Comparison of ENCODE assay signal across 2 cellular contexts in genomic region chr2:46701152-46701551, GRCh38.
TF ChIP-seq lines count a peak whose summit lies in the region.

No MANE protein-coding gene starts in this region.

TF ChIP-seq in HEK293, 187 proteins besides CTCF, POLR2A, EP300 and RAD21 (continued from another document):
- TF ChIP-seq ZNF692 (tag by site-specific recombination; IDR thresholded peaks at IDR 0.05) (0 out of 2 replicates have a peak, but pooled peaks have one; percentile 17), ZNF280C (tag by site-specific recombination; IDR thresholded peaks at IDR 0.05) (no peak), PRDM1 (tag by site-specific recombination; IDR thresholded peaks at IDR 0.05) (peak; percentile 84), ZNF768 (tag by site-specific recombination; IDR thresholded peaks at IDR 0.05) (no peak), ZNF707 (tag by site-specific recombination; IDR thresholded peaks at IDR 0.05) (no peak), ZBTB17 (tag by site-specific recombination; IDR thresholded peaks at IDR 0.05) (0 out of 2 replicates have a peak, but pooled peaks have one; percentile 26), ZSCAN16 (tag by site-specific recombination; IDR thresholded peaks at IDR 0.05) (no peak)
TF ChIP-seq in HEK293: peak in this region for 4.

TF ChIP-seq in K562, 482 proteins besides CTCF, POLR2A, EP300 and RAD21:
- TF ChIP-seq JUND (IDR thresholded peaks at IDR 0.05; ENCODE audit: borderline replicate concordance, low read depth, low read length) (no peak), JUND (tag; IDR thresholded peaks at IDR 0.05; ENCODE audit: borderline replicate concordance, low read depth, low read length) (0 out of 3 replicates have a peak, but pooled peaks have one; percentile 21), FOSL1 (tag; conservative IDR thresholded peaks at IDR 0.05) (peak; percentile 51), KDM1A (IDR thresholded peaks at IDR 0.05) (no peak), BHLHE40 (IDR thresholded peaks at IDR 0.05; ENCODE audit: low read length) (0 out of 2 replicates have a peak, but pooled peaks have one; percentile 29)
TF ChIP-seq in K562: peak in this region for 3.
